In genomic region chr2:39476524-39476923, GRCh38 we compare ENCODE assay signal across 11 cellular contexts. TPM values are rescaled to one million over a fixed set of nuclear protein-coding genes. Genes with fewer than 3 reads are reported as not detected.
DNase-seq lines count a peak whose midpoint lies in the region; ATAC-seq lines count a peak whose summit lies in the region.
"Had no signal": no experiment of that assay in that cellular context is flagged by ENCODE, and none has a peak within 500 bp of the region (broad histone marks: within the 10 kb centered on the region; RNA-seq: fewer than 3 reads in every experiment).

No MANE protein-coding gene starts in this region.

- peaks cover 16% of the 10 kb centered on the region for H3K4me1 Mint-ChIP-seq in stimulated activated naive CD8-positive, alpha-beta T cell treated with anti-CD3 and anti-CD28 coated beads, Interleukin-15, Interleukin-2, amounts not matched to agents 100 ng/mL and 50 ng/mL, for 24 hours (ENCODE audit: low read depth)

- DNase-seq in Right ventricle myocardium inferior (ENCODE audit: missing footprints) (no peak), COR-L47 (lab: John Stamatoyannopoulos, UW) (no peak), NCI-H1436 (lab: John Stamatoyannopoulos, UW) (no peak)
- DNase-seq: activated CD8-positive, alpha-beta memory T cell treated with anti-CD3 and anti-CD28 coated beads, Interleukin-2, amount 50 U/mL, for 48 hours; central memory CD4-positive, alpha-beta T cell; heart right ventricle had no signal

- peak overlapping the region; percentile 34 for H3K27ac Mint-ChIP-seq in stimulated activated naive CD8-positive, alpha-beta T cell treated with anti-CD3 and anti-CD28 coated beads, Interleukin-15, Interleukin-2, amounts not matched to agents 100 ng/mL and 50 ng/mL, for 24 hours
- H3K27ac Mint-ChIP-seq: nephron had no signal

- H3K36me3 Mint-ChIP-seq in stimulated activated naive CD8-positive, alpha-beta T cell treated with anti-CD3 and anti-CD28 coated beads, Interleukin-15, Interleukin-2, amounts not matched to agents 100 ng/mL and 50 ng/mL, for 24 hours (ENCODE audit: low read depth), result peaks cover 23% of the 10 kb centered on the region

- no peak overlapping the region for H3K4me3 Mint-ChIP-seq in stimulated activated naive CD8-positive, alpha-beta T cell treated with anti-CD3 and anti-CD28 coated beads, Interleukin-15, Interleukin-2, amounts not matched to agents 100 ng/mL and 50 ng/mL, for 24 hours
- H3K4me3 Mint-ChIP-seq: nephron had no signal

- no peaks in the 10 kb centered on the region for H3K27me3 Mint-ChIP-seq in stimulated activated naive CD8-positive, alpha-beta T cell treated with anti-CD3 and anti-CD28 coated beads, Interleukin-15, Interleukin-2, amounts not matched to agents 100 ng/mL and 50 ng/mL, for 24 hours

- intact Hi-C loops in Right ventricle myocardium inferior (cut with DNase I), result no loop called here

- peaks cover 8% of the 10 kb centered on the region for H3K9me3 Mint-ChIP-seq in stimulated activated naive CD8-positive, alpha-beta T cell treated with anti-CD3 and anti-CD28 coated beads, Interleukin-15, Interleukin-2, amounts not matched to agents 100 ng/mL and 50 ng/mL, for 24 hours
- H3K9me3 Mint-ChIP-seq: nephron had no signal

- ATAC-seq in GM19043 (IDR thresholded peaks at IDR 0.05; ENCODE audit: low read depth, unreplicated experiment) (peak; percentile 87), HG02759 (IDR thresholded peaks at IDR 0.05; ENCODE audit: unreplicated experiment) (peak; percentile 96), HG03571 (IDR thresholded peaks at IDR 0.05; ENCODE audit: unreplicated experiment) (peak; percentile 93), Right ventricle myocardium inferior (no peak)
- ATAC-seq: heart right ventricle had no signal

RNA-seq across cellular contexts. Expression of gene MAP4K3, which starts 39.4 kb away (rescaled TPM):
- total RNA-seq in Right ventricle myocardium inferior, result 32.3 TPM
